Comparison of ENCODE assay signal across 8 cellular contexts in the genomic region with DNA sequence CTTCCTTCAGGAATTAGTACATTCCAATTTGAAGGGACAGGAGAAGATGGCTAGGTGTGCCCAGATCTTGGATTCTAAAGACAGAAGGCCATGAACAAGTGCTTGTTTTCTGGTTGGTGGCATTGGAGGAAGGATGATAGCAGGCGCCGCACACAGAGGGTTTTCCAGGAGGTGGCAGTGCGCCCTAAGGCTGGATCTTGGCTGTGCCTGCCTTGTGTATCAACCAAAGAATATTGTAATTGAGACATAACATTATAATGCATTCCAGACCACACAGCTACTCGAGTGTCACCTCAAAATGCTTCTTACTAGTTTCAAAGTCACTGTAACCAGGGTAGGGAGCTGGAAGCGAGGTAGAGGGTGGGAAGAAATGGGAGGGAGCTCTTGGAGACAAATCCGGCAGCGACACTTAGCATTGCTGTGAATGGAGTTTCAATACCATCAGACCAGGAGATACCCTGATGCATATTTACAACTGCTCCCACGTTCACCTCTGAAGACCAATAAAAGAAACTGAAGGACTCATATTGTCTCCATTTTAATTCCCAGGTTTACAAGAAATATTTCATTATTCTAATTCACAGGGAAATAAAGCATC. TPM values are rescaled to one million over a fixed set of nuclear protein-coding genes. Genes with fewer than 3 reads are reported as not detected.
DNase-seq lines count a peak whose midpoint lies in the region; ATAC-seq and TF ChIP-seq lines count a peak whose summit lies in the region.

No MANE protein-coding gene starts in this region.

- TF ChIP-seq CTCF in OCI-LY3 (IDR thresholded peaks at IDR 0.05; ENCODE audit: low read depth, low read length) (peak; percentile 43), transverse colon (IDR thresholded peaks at IDR 0.05) (peak; percentile 52 to 65 (median 57))

- no peak overlapping the region for H2AFZ ChIP-seq in OCI-LY3 (ENCODE audit: low read depth, low read length)

- no peak overlapping the region for H3K4me3 Mint-ChIP-seq in activated T-helper 1 cell treated with anti-CD3 and anti-CD28 coated beads, Interleukin-12 subunit alpha, Interleukin-12 subunit beta, Interleukin-2, Interleukin-4 antibody, amounts not matched to agents 30 ng/mL and 10 ng/mL and 1 ng/mL, durations not matched to agents 14 hours and 24 hours and 36 hours
- H3K4me3 Mint-ChIP-seq in naive thymus-derived CD8-positive, alpha-beta T cell = no peak overlapping the region

- no peak overlapping the region for H3K9ac ChIP-seq in OCI-LY3 (ENCODE audit: low read length)

- no peaks in the 10 kb centered on the region for H3K79me2 ChIP-seq in OCI-LY3 (ENCODE audit: low read length)

- H3K27me3 ChIP-seq in OCI-LY3 (ENCODE audit: low read depth, low read length) = peaks cover 30% of the 10 kb centered on the region
- no peaks in the 10 kb centered on the region for H3K27me3 ChIP-seq in transverse colon

- H3K4me1 ChIP-seq in OCI-LY3 (ENCODE audit: low read length) (no peaks in the 10 kb centered on the region), transverse colon (peaks cover 0 to 16% (median 0%) of the 10 kb centered on the region in 4 donors)

- H3K27ac ChIP-seq in OCI-LY3 (ENCODE audit: low read length) (no peak overlapping the region), transverse colon (no peak overlapping the region)

- TF ChIP-seq EP300 in transverse colon (IDR thresholded peaks at IDR 0.05; ENCODE audit: low read depth) = no peak

- H3K36me3 ChIP-seq in OCI-LY3 (replicated peaks; ENCODE audit: low read depth, low read length) (no peaks in the 10 kb centered on the region), transverse colon (no peaks in the 10 kb centered on the region)

- in situ Hi-C loops in transverse colon (cut with MboI; ENCODE audit: low pct_ligation_motif_present in 1 of 4, low pct_unique_long_range_greater_than_20kb in 1 of 4, low sequenced_read_pairs in 3 of 4) = loop anchor here in 3 of 4 donors (5.0 to 25.0 kb wide), 4 partner anchors 295 to 495 kb away; no protein-coding TSS in a partner anchor

- ATAC-seq in naive thymus-derived CD8-positive, alpha-beta T cell = peak; percentile 52 to 59
- no peak for ATAC-seq in HG03342 (IDR thresholded peaks at IDR 0.05; ENCODE audit: unreplicated experiment)

- intact Hi-C loops in activated T-helper 1 cell treated with anti-CD3 and anti-CD28 coated beads, Interleukin-12 subunit alpha, Interleukin-12 subunit beta, Interleukin-2, Interleukin-4 antibody, amounts not matched to agents 30 ng/mL and 10 ng/mL and 1 ng/mL, durations not matched to agents 14 hours and 24 hours and 36 hours (cut with micrococcal nuclease) = loop anchor here (1.0 to 10.0 kb wide), 4 partner anchors 160 to 491 kb away; no protein-coding TSS in a partner anchor
- intact Hi-C loops in transverse colon (cut with DNase I; ENCODE audit: low total_unique reads) = no loop called here

- H3K4me3 ChIP-seq in OCI-LY3 (ENCODE audit: low read length) (no peak overlapping the region), transverse colon (no peak overlapping the region)

- no peaks in the 10 kb centered on the region for H3K9me3 Mint-ChIP-seq in activated T-helper 1 cell treated with anti-CD3 and anti-CD28 coated beads, Interleukin-12 subunit alpha, Interleukin-12 subunit beta, Interleukin-2, Interleukin-4 antibody, amounts not matched to agents 30 ng/mL and 10 ng/mL and 1 ng/mL, durations not matched to agents 14 hours and 24 hours and 36 hours
- no peaks in the 10 kb centered on the region for H3K9me3 Mint-ChIP-seq in naive thymus-derived CD8-positive, alpha-beta T cell

- DNase-seq in CD1c-positive myeloid dendritic cell (ENCODE audit: extremely low spot score) (peak; percentile 35), HuH-7 (ENCODE audit: low spot score) (peak; percentile 30), fibroblast of peridontal ligament (ENCODE audit: extremely low read depth) (peak; percentile 85), transverse colon (peak; percentile 47)
- peak; percentile 9 for DNase-seq in activated T-helper 1 cell treated with anti-CD3 and anti-CD28 coated beads, Interleukin-12 subunit alpha, Interleukin-12 subunit beta, Interleukin-2, Interleukin-4 antibody, amounts not matched to agents 30 ng/mL and 10 ng/mL and 1 ng/mL, durations not matched to agents 14 hours and 24 hours and 36 hours (ENCODE audit: low spot score)
- DNase-seq in naive thymus-derived CD8-positive, alpha-beta T cell = peak; percentile 10 to 70 (median 38)

- H4K20me1 ChIP-seq in OCI-LY3 (ENCODE audit: insufficient read depth, low read length) = no peaks in the 10 kb centered on the region

- H3K4me1 Mint-ChIP-seq in activated T-helper 1 cell treated with anti-CD3 and anti-CD28 coated beads, Interleukin-12 subunit alpha, Interleukin-12 subunit beta, Interleukin-2, Interleukin-4 antibody, amounts not matched to agents 30 ng/mL and 10 ng/mL and 1 ng/mL, durations not matched to agents 14 hours and 24 hours and 36 hours (ENCODE audit: low read depth) = peaks cover 13% of the 10 kb centered on the region
- peaks cover under 1 to 10% (median 4%) of the 10 kb centered on the region in 4 donors for H3K4me1 Mint-ChIP-seq in naive thymus-derived CD8-positive, alpha-beta T cell

- H3K27me3 Mint-ChIP-seq in activated T-helper 1 cell treated with anti-CD3 and anti-CD28 coated beads, Interleukin-12 subunit alpha, Interleukin-12 subunit beta, Interleukin-2, Interleukin-4 antibody, amounts not matched to agents 30 ng/mL and 10 ng/mL and 1 ng/mL, durations not matched to agents 14 hours and 24 hours and 36 hours (ENCODE audit: insufficient read depth) = no peaks in the 10 kb centered on the region
- H3K27me3 Mint-ChIP-seq in naive thymus-derived CD8-positive, alpha-beta T cell = no peaks in the 10 kb centered on the region

- H3K9me3 ChIP-seq in OCI-LY3 (ENCODE audit: insufficient read depth, low read length) = no peaks in the 10 kb centered on the region
- no peaks in the 10 kb centered on the region for H3K9me3 ChIP-seq in transverse colon

- H3K36me3 Mint-ChIP-seq in activated T-helper 1 cell treated with anti-CD3 and anti-CD28 coated beads, Interleukin-12 subunit alpha, Interleukin-12 subunit beta, Interleukin-2, Interleukin-4 antibody, amounts not matched to agents 30 ng/mL and 10 ng/mL and 1 ng/mL, durations not matched to agents 14 hours and 24 hours and 36 hours (ENCODE audit: low read depth) = no peaks in the 10 kb centered on the region
- H3K36me3 Mint-ChIP-seq in naive thymus-derived CD8-positive, alpha-beta T cell = no peaks in the 10 kb centered on the region

- H3K4me2 ChIP-seq in OCI-LY3 (ENCODE audit: low read length) = no peak overlapping the region

- H3K27ac Mint-ChIP-seq in activated T-helper 1 cell treated with anti-CD3 and anti-CD28 coated beads, Interleukin-12 subunit alpha, Interleukin-12 subunit beta, Interleukin-2, Interleukin-4 antibody, amounts not matched to agents 30 ng/mL and 10 ng/mL and 1 ng/mL, durations not matched to agents 14 hours and 24 hours and 36 hours = no peak overlapping the region
- H3K27ac Mint-ChIP-seq in naive thymus-derived CD8-positive, alpha-beta T cell = peak overlapping the region in 1 of 10 donors; percentile 21

- POLR2A ChIA-PET in naive thymus-derived CD8-positive, alpha-beta T cell (lab: Charles Lee) = no interaction called here

- no peak for TF ChIP-seq POLR2A in transverse colon (IDR thresholded peaks at IDR 0.05)

- WGBS in transverse colon (ENCODE audit: low coverage in 1 of 2), 2 donors = 37 to 77% methylated on average over 3 to 8 of the region's 8 CpGs

RNA-seq across cellular contexts. Expression of a gene that starts 42.5 kb away (rescaled TPM):
- total RNA-seq in activated T-helper 1 cell treated with anti-CD3 and anti-CD28 coated beads, Interleukin-12 subunit alpha, Interleukin-12 subunit beta, Interleukin-2, Interleukin-4 antibody, amounts not matched to agents 30 ng/mL and 10 ng/mL and 1 ng/mL, durations not matched to agents 14 hours and 24 hours and 36 hours = not detected in 2 replicates
- not detected for total RNA-seq in naive thymus-derived CD8-positive, alpha-beta T cell
- polyA plus RNA-seq in naive thymus-derived CD8-positive, alpha-beta T cell = not detected
- total RNA-seq in transverse colon = not detected

Comparison
In these comparisons a context has a peak if more than half of its experiments do, and no peak if none do; other contexts are left out.
1. DNase-seq: peak in every context shown above with its lines; median percentile 85 in fibroblast of peridontal ligament; 47 in transverse colon; 38 in naive thymus-derived CD8-positive, alpha-beta T cell; 35 in CD1c-positive myeloid dendritic cell; 30 in HuH-7; 9 in activated T-helper 1 cell treated with anti-CD3 and anti-CD28 coated beads, Interleukin-12 subunit alpha, Interleukin-12 subunit beta, Interleukin-2, Interleukin-4 antibody, amounts not matched to agents 30 ng/mL and 10 ng/mL and 1 ng/mL, durations not matched to agents 14 hours and 24 hours and 36 hours.